In the genomic region with DNA sequence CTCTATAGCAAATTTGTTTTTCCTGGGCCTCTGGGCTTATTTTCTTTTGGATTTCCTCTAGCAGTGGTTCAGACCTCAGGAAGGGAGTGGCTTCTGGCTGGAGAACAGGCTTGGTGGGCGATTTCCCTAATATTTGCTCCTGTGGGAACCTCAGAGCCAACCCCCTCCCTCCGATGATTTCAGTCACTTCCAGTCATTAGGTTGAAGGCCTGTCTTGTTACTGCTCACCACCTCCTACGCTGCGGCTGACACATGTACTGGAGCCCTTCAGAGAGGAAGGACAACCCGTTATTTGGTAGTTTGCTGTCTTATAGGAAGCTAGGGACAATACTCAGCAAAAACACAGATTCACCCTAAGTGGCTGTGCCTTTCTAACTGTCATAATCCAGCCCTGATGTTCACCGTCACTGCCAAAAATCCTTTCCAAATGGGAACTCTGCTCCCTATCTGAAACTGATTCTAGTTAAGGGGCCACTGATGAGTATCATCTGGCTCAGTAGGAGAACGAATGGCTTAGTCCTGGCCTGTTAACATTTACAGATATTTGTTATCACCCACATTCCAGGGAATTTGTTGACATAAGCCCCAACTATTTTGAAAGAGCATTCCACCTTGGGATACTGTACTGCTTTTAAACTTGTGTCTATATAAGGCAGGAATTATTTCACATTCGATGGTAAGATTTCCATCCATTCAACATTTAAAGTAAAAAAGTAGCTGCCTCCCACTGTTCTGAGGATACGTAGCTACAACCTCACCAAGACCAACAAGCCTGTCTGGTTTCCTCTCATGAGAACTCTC, we compare ENCODE assay signal across 13 cellular contexts. TPM values are rescaled to one million over a fixed set of nuclear protein-coding genes. Genes with fewer than 3 reads are reported as not detected.
DNase-seq lines count a peak whose midpoint lies in the region; ATAC-seq and TF ChIP-seq lines count a peak whose summit lies in the region.
"Had no signal": no experiment of that assay in that cellular context is flagged by ENCODE, and none has a peak within 500 bp of the region (broad histone marks: within the 10 kb centered on the region; RNA-seq: fewer than 3 reads in every experiment).

No MANE protein-coding gene starts in this region.

- no peak overlapping the region for H3K4me3 Mint-ChIP-seq in type B pancreatic cell
- H3K4me3 Mint-ChIP-seq in CD8-positive, alpha-beta memory T cell = no peak overlapping the region
- H3K4me3 Mint-ChIP-seq: activated CD4-positive, alpha-beta T cell treated with anti-CD3 and anti-CD28 coated beads, Interleukin-2, amount 10 ng/mL, durations not matched to agents 24 days and 14 days; memory B cell had no signal

- H3K27ac Mint-ChIP-seq in type B pancreatic cell = peak overlapping the region; percentile 5
- no peak overlapping the region for H3K27ac Mint-ChIP-seq in CD8-positive, alpha-beta memory T cell
- H3K27ac Mint-ChIP-seq: activated CD4-positive, alpha-beta T cell treated with anti-CD3 and anti-CD28 coated beads, Interleukin-2, amount 10 ng/mL, durations not matched to agents 24 days and 14 days; activated naive CD4-positive, alpha-beta T cell treated with anti-CD3 and anti-CD28 coated beads, Interleukin-2, amount 50 U/mL, for 72 hours; memory B cell had no signal

- H3K4me1 Mint-ChIP-seq in type B pancreatic cell (ENCODE audit: unreplicated experiment) = peaks cover 9% of the 10 kb centered on the region
- H3K4me1 Mint-ChIP-seq in CD8-positive, alpha-beta memory T cell = no peaks in the 10 kb centered on the region

- ATAC-seq in RWPE2 (ENCODE audit: low read depth) (peak; percentile 64), mucosa of descending colon (peak; percentile 20), PC-3 (no peak), GM21825 (IDR thresholded peaks at IDR 0.05; ENCODE audit: unreplicated experiment) (no peak), GM19324 (IDR thresholded peaks at IDR 0.05; ENCODE audit: low FRiP score, unreplicated experiment) (no peak)
- ATAC-seq: activated naive CD4-positive, alpha-beta T cell treated with anti-CD3 and anti-CD28 coated beads, Interleukin-2, amount 50 U/mL, for 72 hours had no signal

- H3K4me3 ChIP-seq in RWPE2 (ENCODE audit: severe bottlenecking) (no peak overlapping the region), fibroblast of lung (replicated peaks in 1 of 4; ENCODE audit: control extremely low read depth in 1 of 4, insufficient read depth in 1 of 4, low read depth in 3 of 4, low read length in 4 of 4) (no peak overlapping the region), mucosa of descending colon (no peak overlapping the region), PC-3 (ENCODE audit: low read length) (no peak overlapping the region)
- no peak overlapping the region for H3K4me3 ChIP-seq in CD8-positive, alpha-beta memory T cell (ENCODE audit: low read length)
- H3K4me3 ChIP-seq: esophagus squamous epithelium had no signal

- H3K36me3 Mint-ChIP-seq in type B pancreatic cell = no peaks in the 10 kb centered on the region
- peaks cover 0 to 3% (median 0%) of the 10 kb centered on the region in 3 donors for H3K36me3 Mint-ChIP-seq in CD8-positive, alpha-beta memory T cell
- H3K36me3 Mint-ChIP-seq: activated naive CD4-positive, alpha-beta T cell treated with anti-CD3 and anti-CD28 coated beads, Interleukin-2, amount 50 U/mL, for 72 hours; memory B cell had no signal

- CTCF ChIA-PET in CD8-positive, alpha-beta memory T cell (lab: Charles Lee) = no interaction called here
- CTCF ChIA-PET in PC-3 (lab: Charles Lee) = no interaction called here

- H3K27me3 ChIP-seq in RWPE2 (ENCODE audit: insufficient read depth, poor library complexity, severe bottlenecking) = no peaks in the 10 kb centered on the region
- H3K27me3 ChIP-seq in fibroblast of lung (ENCODE audit: control insufficient read depth, insufficient read depth, low read length) = no peaks in the 10 kb centered on the region
- no peaks in the 10 kb centered on the region for H3K27me3 ChIP-seq in CD8-positive, alpha-beta memory T cell (ENCODE audit: insufficient read depth, low read length, poor library complexity, severe bottlenecking)
- no peaks in the 10 kb centered on the region for H3K27me3 ChIP-seq in PC-3 (ENCODE audit: low read length)
- H3K27me3 ChIP-seq: esophagus squamous epithelium had no signal

- no peaks in the 10 kb centered on the region for H3F3A ChIP-seq in PC-3 (ENCODE audit: low read length, unreplicated experiment)

- no peaks in the 10 kb centered on the region for H3K27me3 Mint-ChIP-seq in type B pancreatic cell
- H3K27me3 Mint-ChIP-seq in CD8-positive, alpha-beta memory T cell = peaks cover 7 to 10% of the 10 kb centered on the region in 2 donors

- H3K27ac ChIP-seq in RWPE2 (ENCODE audit: poor library complexity, severe bottlenecking) (no peak overlapping the region), fibroblast of lung (ENCODE audit: insufficient read depth, low read length) (peak overlapping the region; percentile 32), PC-3 (ENCODE audit: low read length) (no peak overlapping the region)
- H3K27ac ChIP-seq in CD8-positive, alpha-beta memory T cell (ENCODE audit: low read depth, low read length) = no peak overlapping the region

- intact Hi-C loops in mucosa of descending colon (cut with DNase I, micrococcal nuclease) = no loop called here
- intact Hi-C loops in PC-3 (cut with micrococcal nuclease) = no loop called here

- DNase-seq in RWPE2 (ENCODE audit: low spot score) (no peak), fibroblast of lung (ENCODE audit: low read depth in 2 of 2) (peak; percentile 73 to 90), mucosa of descending colon (peak in 1 of 3 donors; percentile 16), type B pancreatic cell (ENCODE audit: extremely low spot score, unreplicated experiment) (no peak), PC-3 (no peak)
- no peak for DNase-seq in CD8-positive, alpha-beta memory T cell
- DNase-seq: activated CD4-positive, alpha-beta T cell treated with anti-CD3 and anti-CD28 coated beads, Interleukin-2, amount 10 ng/mL, durations not matched to agents 24 days and 14 days; NCI-H2029 treated with DMSO at 0.1 percent for 48 hours had no signal

- no peaks in the 10 kb centered on the region for H4K20me1 ChIP-seq in fibroblast of lung (ENCODE audit: control insufficient read depth, extremely low read depth, insufficient read depth, low read length)
- no peaks in the 10 kb centered on the region for H4K20me1 ChIP-seq in PC-3 (ENCODE audit: low read length)

- TF ChIP-seq CTCF in RWPE2 (IDR thresholded peaks at IDR 0.05; ENCODE audit: poor library complexity, severe bottlenecking) = no peak
- no peak for TF ChIP-seq CTCF in fibroblast of lung (conservative IDR thresholded peaks at IDR 0.05 in 1 of 2, IDR thresholded peaks at IDR 0.05 in 1 of 2; ENCODE audit: low read depth in 1 of 2, low read length in 2 of 2)
- no peak for TF ChIP-seq CTCF in mucosa of descending colon (IDR thresholded peaks at IDR 0.05)
- TF ChIP-seq CTCF in type B pancreatic cell (conservative IDR thresholded peaks at IDR 0.05) = no peak
- no peak for TF ChIP-seq CTCF in PC-3 (conservative IDR thresholded peaks at IDR 0.05; ENCODE audit: low read depth, low read length)

- H3K4me2 ChIP-seq in fibroblast of lung (ENCODE audit: extremely low read depth, insufficient read depth, low read length) (peak overlapping the region; percentile 40), PC-3 (ENCODE audit: low read length) (no peak overlapping the region)

- H3K9me3 ChIP-seq in RWPE2 (ENCODE audit: severe bottlenecking) (no peaks in the 10 kb centered on the region), fibroblast of lung (ENCODE audit: control insufficient read depth, insufficient read depth, low read depth, low read length) (no peaks in the 10 kb centered on the region), mucosa of descending colon (no peaks in the 10 kb centered on the region), PC-3 (ENCODE audit: low read length) (no peaks in the 10 kb centered on the region)
- H3K9me3 ChIP-seq in CD8-positive, alpha-beta memory T cell (ENCODE audit: low read length) = no peaks in the 10 kb centered on the region
- H3K9me3 ChIP-seq: esophagus squamous epithelium had no signal

- H3K9ac ChIP-seq in fibroblast of lung (ENCODE audit: insufficient read depth, low read length) (no peak overlapping the region), PC-3 (ENCODE audit: low read length) (no peak overlapping the region)

- H3K79me2 ChIP-seq in fibroblast of lung (ENCODE audit: control insufficient read depth, insufficient read depth, low read length) (no peaks in the 10 kb centered on the region), PC-3 (ENCODE audit: low read length) (no peaks in the 10 kb centered on the region)

- BruUV-seq in PC-3 (replicated peaks; lab: Mats Ljungman, UMichigan) = no TSS peak

- POLR2A ChIA-PET in CD8-positive, alpha-beta memory T cell (lab: Charles Lee) = no interaction called here
- POLR2A ChIA-PET in PC-3 (lab: Charles Lee; ENCODE audit: unreplicated experiment) = no interaction called here

- H3K4me1 ChIP-seq in RWPE2 (ENCODE audit: insufficient read depth, poor library complexity, severe bottlenecking) = no peaks in the 10 kb centered on the region
- peaks cover 4% of the 10 kb centered on the region for H3K4me1 ChIP-seq in fibroblast of lung (ENCODE audit: control insufficient read depth, extremely low read depth, insufficient read depth, low read length)
- no peaks in the 10 kb centered on the region for H3K4me1 ChIP-seq in mucosa of descending colon (ENCODE audit: low read depth)
- H3K4me1 ChIP-seq in CD8-positive, alpha-beta memory T cell (ENCODE audit: insufficient read depth, low read length) = no peaks in the 10 kb centered on the region
- no peaks in the 10 kb centered on the region for H3K4me1 ChIP-seq in PC-3 (ENCODE audit: insufficient read depth, low read length)

- H2AFZ ChIP-seq in fibroblast of lung (ENCODE audit: low read length) (peak overlapping the region; percentile 44), PC-3 (ENCODE audit: low read length) (no peak overlapping the region)

- H3K9me2 ChIP-seq in PC-3 (replicated peaks; ENCODE audit: low read length) = no peaks in the 10 kb centered on the region

- H3K9me3 Mint-ChIP-seq in type B pancreatic cell = no peaks in the 10 kb centered on the region
- peaks cover 0 to 3% (median 0%) of the 10 kb centered on the region in 5 donors for H3K9me3 Mint-ChIP-seq in CD8-positive, alpha-beta memory T cell
- H3K9me3 Mint-ChIP-seq: activated naive CD4-positive, alpha-beta T cell treated with anti-CD3 and anti-CD28 coated beads, Interleukin-2, amount 50 U/mL, for 72 hours; memory B cell had no signal

- no peaks in the 10 kb centered on the region for H3K36me3 ChIP-seq in RWPE2 (ENCODE audit: low read depth)
- no peaks in the 10 kb centered on the region for H3K36me3 ChIP-seq in fibroblast of lung (ENCODE audit: control insufficient read depth, insufficient read depth, low read length)
- H3K36me3 ChIP-seq in mucosa of descending colon (ENCODE audit: low read depth) = no peaks in the 10 kb centered on the region
- no peaks in the 10 kb centered on the region for H3K36me3 ChIP-seq in CD8-positive, alpha-beta memory T cell (ENCODE audit: insufficient read depth, low read length)
- no peaks in the 10 kb centered on the region for H3K36me3 ChIP-seq in PC-3 (ENCODE audit: low read depth, low read length)
- H3K36me3 ChIP-seq: esophagus squamous epithelium had no signal

RNA-seq across cellular contexts. Expression of a gene that starts 29.3 kb away (rescaled TPM):
- total RNA-seq in fibroblast of lung (5.4 and 5.8 TPM in 2 replicates), mucosa of descending colon (100 to 1,000 TPM in 2 of 3 donors, 10 to 100 TPM in 1; 85.4 to 177 (median 105) TPM), type B pancreatic cell (ENCODE audit: low replicate concordance) (37.3 and 41.1 TPM in 2 replicates), PC-3 (2014; rRNA removed) (10.9 and 11.6 TPM in 2 replicates)
- 10.9 and 14.8 TPM in 2 replicates for polyA plus RNA-seq in fibroblast of lung
- 15.1 and 28.2 TPM in 2 replicates for polyA plus RNA-seq in fibroblast of lung (2012)
- polyA minus RNA-seq in fibroblast of lung (ENCODE audit: low replicate concordance) = 36.5 and 39.2 TPM in 2 replicates
- total RNA-seq in CD8-positive, alpha-beta memory T cell = 10 to 100 TPM; 80.0 to 80.5 TPM
- polyA plus RNA-seq in CD8-positive, alpha-beta memory T cell = 47.0 TPM

Comparison
In these comparisons a context has a peak if more than half of its experiments do, and no peak if none do; other contexts are left out.
1. ATAC-seq: peak in RWPE2 (single experiment) and mucosa of descending colon (single experiment); none in PC-3 (single experiment), GM21825 (single experiment) and GM19324 (single experiment).
2. DNase-seq: peak in fibroblast of lung (2 of 2); none in RWPE2 (single experiment), type B pancreatic cell (single experiment), CD8-positive, alpha-beta memory T cell (0 of 5) and PC-3 (single experiment).